8 cellular contexts compared by ENCODE assay signal in genomic region chr14:67673451-67673850, GRCh38. TPM values are rescaled to one million over a fixed set of nuclear protein-coding genes. Genes with fewer than 3 reads are reported as not detected.
DNase-seq lines count a peak whose midpoint lies in the region; ATAC-seq lines count a peak whose summit lies in the region.

No MANE protein-coding gene starts in this region.

- WGBS in HUES64, result 81% methylated on average over 5 of the region's 5 CpGs

- H3K27me3 ChIP-seq in ACC112 (ENCODE audit: insufficient read depth, low read length) (no peaks in the 10 kb centered on the region), HUES64 (ENCODE audit: insufficient read depth, low read length) (no peaks in the 10 kb centered on the region), muscle layer of colon (ENCODE audit: control insufficient read depth in 1 of 2, insufficient read depth in 2 of 2, low read length in 2 of 2) (no peaks in the 10 kb centered on the region)

- peaks cover 53% of the 10 kb centered on the region for H3K4me1 Mint-ChIP-seq in central memory CD8-positive, alpha-beta T cell

- H3K27ac ChIP-seq in ACC112 (ENCODE audit: low read depth, low read length) (peak overlapping the region; percentile 29; the same call in 1 of the 2 replicates), HUES64 (ENCODE audit: low read depth, low read length) (no peak overlapping the region), muscle layer of colon (ENCODE audit: low read depth, low read length) (peak overlapping the region; percentile 100)

- H3K4me1 ChIP-seq in ACC112 (ENCODE audit: control insufficient read depth, insufficient read depth, low read length, unreplicated experiment), result peaks cover 10% of the 10 kb centered on the region
- peaks cover 11% of the 10 kb centered on the region for H3K4me1 ChIP-seq in HUES64 (ENCODE audit: insufficient read depth, low read length)
- peaks cover 24% of the 10 kb centered on the region for H3K4me1 ChIP-seq in muscle layer of colon (ENCODE audit: insufficient read depth, low read length)

- H3K9me3 Mint-ChIP-seq in central memory CD8-positive, alpha-beta T cell, result no peaks in the 10 kb centered on the region

- H3K4me3 ChIP-seq in ACC112 (ENCODE audit: low read depth, low read length) (peak overlapping the region; percentile 75), HUES64 (ENCODE audit: low read length) (peak overlapping the region; percentile 78), muscle layer of colon (ENCODE audit: low read depth in 1 of 2, low read length in 2 of 2) (peak overlapping the region; percentile 73 to 89)

- ATAC-seq in central memory CD8-positive, alpha-beta T cell (replicated peaks; ENCODE audit: extremely low read depth, poor library complexity, severe bottlenecking), result no peak
- ATAC-seq in GM18870 (IDR thresholded peaks at IDR 0.05; ENCODE audit: unreplicated experiment) (no peak), GM21360 (IDR thresholded peaks at IDR 0.05; ENCODE audit: unreplicated experiment) (no peak)

- peak overlapping the region; percentile 87 for H3K4me3 Mint-ChIP-seq in central memory CD8-positive, alpha-beta T cell

- peaks cover 52% of the 10 kb centered on the region for H3K79me2 ChIP-seq in ACC112 (ENCODE audit: control insufficient read depth, insufficient read depth, low read length, unreplicated experiment)

- H3K9ac ChIP-seq in HUES64 (ENCODE audit: low read depth, low read length) (peak overlapping the region; percentile 99; the same call in 1 of the 2 replicates), muscle layer of colon (ENCODE audit: low read length) (peak overlapping the region; percentile 41)

- peaks cover 15% of the 10 kb centered on the region for H3K36me3 Mint-ChIP-seq in central memory CD8-positive, alpha-beta T cell (ENCODE audit: insufficient read depth)

- H2AFZ ChIP-seq in ACC112 (ENCODE audit: low read length, unreplicated experiment), result no peak overlapping the region

- no peaks in the 10 kb centered on the region for H3K27me3 Mint-ChIP-seq in central memory CD8-positive, alpha-beta T cell

- H3K9me3 ChIP-seq in HUES64 (ENCODE audit: insufficient read depth, low read depth, low read length), result no peaks in the 10 kb centered on the region
- H3K9me3 ChIP-seq in muscle layer of colon (ENCODE audit: low read length), result no peaks in the 10 kb centered on the region

- peak overlapping the region; percentile 29 for H3K27ac Mint-ChIP-seq in central memory CD8-positive, alpha-beta T cell (ENCODE audit: low read depth)

- no peak for DNase-seq in central memory CD8-positive, alpha-beta T cell (ENCODE audit: low spot score in 2 of 2)
- DNase-seq in HUDEP-2 (lab: John Stamatoyannopoulos, UW; ENCODE audit: unreplicated experiment in 76 of 76), result no peak
- DNase-seq in DMS153 treated with DMSO at 0.1 percent for 48 hours (lab: John Stamatoyannopoulos, UW; ENCODE audit: unreplicated experiment), result no peak

- peaks cover 11% of the 10 kb centered on the region; the same call in 1 of the 2 replicates for H3K36me3 ChIP-seq in ACC112 (ENCODE audit: insufficient read depth, low read length)
- H3K36me3 ChIP-seq in HUES64 (ENCODE audit: insufficient read depth, low read length), result peaks cover 26% of the 10 kb centered on the region
- no peaks in the 10 kb centered on the region for H3K36me3 ChIP-seq in muscle layer of colon (ENCODE audit: insufficient read depth, low read length)

RNA-seq across cellular contexts. Expression of gene VTI1B, which starts 1.0 kb away (rescaled TPM):
- polyA plus RNA-seq in HUES64 (2013, experiment 1 of 2), result 58.0 TPM
- 63.8 TPM for polyA plus RNA-seq in HUES64 (2013, experiment 2 of 2)

RNA-seq across cellular contexts. Expression of gene RDH11, which starts 22.1 kb away (rescaled TPM):
- 87.7 TPM for polyA plus RNA-seq in HUES64 (2013, experiment 1 of 2)
- 102 TPM for polyA plus RNA-seq in HUES64 (2013, experiment 2 of 2)

RNA-seq across cellular contexts. Expression of gene RDH12, which starts 28.2 kb away (rescaled TPM):
- 0.45 TPM for polyA plus RNA-seq in HUES64 (2013, experiment 1 of 2)
- 0.25 TPM for polyA plus RNA-seq in HUES64 (2013, experiment 2 of 2)

RNA-seq across cellular contexts. Expression of gene ARG2, which starts 53.7 kb away (rescaled TPM):
- polyA plus RNA-seq in HUES64 (2013, experiment 1 of 2), result 34.5 TPM
- 34.9 TPM for polyA plus RNA-seq in HUES64 (2013, experiment 2 of 2)
